In genomic region chr21:26148071-26148470, GRCh38 we compare ENCODE assay signal across 12 cellular contexts. TPM values are rescaled to one million over a fixed set of nuclear protein-coding genes. Genes with fewer than 3 reads are reported as not detected.
DNase-seq lines count a peak whose midpoint lies in the region; ATAC-seq, FAIRE-seq and TF ChIP-seq lines count a peak whose summit lies in the region.
"Had no signal": no experiment of that assay in that cellular context is flagged by ENCODE, and none has a peak within 500 bp of the region (broad histone marks: within the 10 kb centered on the region; RNA-seq: fewer than 3 reads in every experiment).

No MANE protein-coding gene starts in this region.

- no TSS peak for BruUV-seq in A673 (replicated peaks; lab: Mats Ljungman, UMichigan)

- WGBS in sigmoid colon, 2 donors: 61 to 64% methylated on average over 2 of the region's 2 CpGs

- TF ChIP-seq CTCF in A673 (conservative IDR thresholded peaks at IDR 0.05; ENCODE audit: low read depth, low read length): no peak
- TF ChIP-seq CTCF in sigmoid colon (IDR thresholded peaks at IDR 0.05): no peak

- no peak overlapping the region for H3K4me3 ChIP-seq in A673 (ENCODE audit: low read depth, low read length, poor library complexity, severe bottlenecking)
- H3K4me3 ChIP-seq in sigmoid colon: no peak overlapping the region

- H3K4me1 ChIP-seq in A673 (ENCODE audit: insufficient read depth, low read length, poor library complexity, severe bottlenecking) (peaks cover 40% of the 10 kb centered on the region), sigmoid colon (peaks cover 0 to 32% (median 20%) of the 10 kb centered on the region in 4 donors)

- peak; percentile 39 for DNase-seq in A673 (ENCODE audit: low spot score)
- peak; percentile 54 for DNase-seq in HTR-8/SVneo (ENCODE audit: insufficient read length, low spot score)
- peak; percentile 3 for DNase-seq in central memory CD4-positive, alpha-beta T cell
- peak; percentile 89 for DNase-seq in left kidney (ENCODE audit: low read depth, low spot score)
- no peak for DNase-seq in activated CD4-positive, CD25-positive, alpha-beta regulatory T cell treated with anti-CD3 and anti-CD28 coated beads, Interleukin-2, amount 50 U/mL, for 72 hours
- no peak for DNase-seq in sigmoid colon
- DNase-seq: activated CD4-positive, alpha-beta T cell treated with anti-CD3 and anti-CD28 coated beads, Interleukin-2, amount 50 U/mL, for 4 hours; NCI-H526 treated with DMSO at 0.1 percent for 48 hours had no signal

- H3K27ac ChIP-seq in A673 (ENCODE audit: low read depth, low read length, poor library complexity, severe bottlenecking) (peak overlapping the region; percentile 31), sigmoid colon (peak overlapping the region in 1 of 4 donors; percentile 67)
- H3K27ac ChIP-seq: C4-2B had no signal

- H3K9me3 ChIP-seq in A673 (ENCODE audit: low read depth, low read length, poor library complexity, severe bottlenecking) (no peaks in the 10 kb centered on the region), sigmoid colon (no peaks in the 10 kb centered on the region)

- no peaks in the 10 kb centered on the region for H3K27me3 ChIP-seq in A673 (replicated peaks; ENCODE audit: insufficient read depth, low read depth, low read length, poor library complexity)
- H3K27me3 ChIP-seq in sigmoid colon: no peaks in the 10 kb centered on the region

- no peak for TF ChIP-seq POLR2A in sigmoid colon (IDR thresholded peaks at IDR 0.05)

- ATAC-seq in GM21528 (IDR thresholded peaks at IDR 0.05; ENCODE audit: low FRiP score, unreplicated experiment) (no peak), HG03039 (IDR thresholded peaks at IDR 0.05; ENCODE audit: unreplicated experiment) (no peak)

- H3K36me3 ChIP-seq in A673 (ENCODE audit: insufficient read depth, low read length, poor library complexity, severe bottlenecking) (no peaks in the 10 kb centered on the region), sigmoid colon (no peaks in the 10 kb centered on the region)

- TF ChIP-seq EP300 in sigmoid colon (IDR thresholded peaks at IDR 0.05): no peak

- CTCF ChIA-PET in A673 (lab: Charles Lee): interaction anchor here (0.7 kb wide), 1 partner anchor 591 kb away, joined by 8 read pairs; no protein-coding TSS in a partner anchor

- POLR2A ChIA-PET in A673 (lab: Charles Lee; ENCODE audit: low non-redundant PET): no interaction called here

- intact Hi-C loops in A673 (cut with micrococcal nuclease; ENCODE audit: unreplicated experiment): no loop called here
- intact Hi-C loops in sigmoid colon (cut with DNase I): no loop called here

- FAIRE-seq in HTR-8/SVneo (lab: Jason Lieb, UNC): peak; percentile 80
- FAIRE-seq: endometrium had no signal

RNA-seq across cellular contexts. Expression of gene APP, which starts 22.5 kb away (rescaled TPM):
- total RNA-seq in A673 (2021): 531 and 539 TPM in 2 replicates
- total RNA-seq in sigmoid colon: 100 to 1,000 TPM; 239 to 355 (median 299) TPM
- polyA plus RNA-seq in sigmoid colon: 100 to 1,000 TPM in 1 of 3 donors, 10 to 100 TPM in 2; 71.7 to 270 (median 85.9) TPM

Comparison
In these comparisons a context has a peak if more than half of its experiments do, and no peak if none do; other contexts are left out.
1. DNase-seq: peak in A673 (single experiment), HTR-8/SVneo (single experiment), central memory CD4-positive, alpha-beta T cell (single experiment) and left kidney (single experiment); none in activated CD4-positive, CD25-positive, alpha-beta regulatory T cell treated with anti-CD3 and anti-CD28 coated beads, Interleukin-2, amount 50 U/mL, for 72 hours (single experiment) and sigmoid colon (single experiment).